ENCODE assay signal across 1 cellular context in the genomic region with DNA sequence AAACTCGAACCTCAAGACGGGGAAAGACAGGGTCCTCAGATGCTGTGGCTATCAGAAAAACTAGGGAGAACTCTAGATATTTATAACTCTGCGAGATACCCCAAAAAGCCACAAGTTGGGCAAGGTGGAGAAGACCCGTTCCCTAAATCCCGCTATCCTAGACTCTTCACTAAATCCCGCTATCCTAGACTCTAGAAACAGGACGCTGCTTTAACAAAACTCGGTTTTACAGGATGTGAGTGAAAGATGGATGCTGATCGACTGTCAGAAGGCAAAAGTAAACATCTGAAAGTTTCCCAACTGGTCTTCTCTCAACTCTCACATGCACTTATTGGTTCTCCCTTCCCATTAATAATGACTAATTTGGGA.
TF ChIP-seq lines count a peak whose summit lies in the region.

No MANE protein-coding gene starts in this region.

TF ChIP-seq in GM23338, 12 proteins besides CTCF, POLR2A, EP300 and RAD21:
- no peak for TF ChIP-seq POLR2AphosphoS5 (IDR thresholded peaks at IDR 0.05; ENCODE audit: low read depth)
- TF ChIP-seq, protein P1, sequence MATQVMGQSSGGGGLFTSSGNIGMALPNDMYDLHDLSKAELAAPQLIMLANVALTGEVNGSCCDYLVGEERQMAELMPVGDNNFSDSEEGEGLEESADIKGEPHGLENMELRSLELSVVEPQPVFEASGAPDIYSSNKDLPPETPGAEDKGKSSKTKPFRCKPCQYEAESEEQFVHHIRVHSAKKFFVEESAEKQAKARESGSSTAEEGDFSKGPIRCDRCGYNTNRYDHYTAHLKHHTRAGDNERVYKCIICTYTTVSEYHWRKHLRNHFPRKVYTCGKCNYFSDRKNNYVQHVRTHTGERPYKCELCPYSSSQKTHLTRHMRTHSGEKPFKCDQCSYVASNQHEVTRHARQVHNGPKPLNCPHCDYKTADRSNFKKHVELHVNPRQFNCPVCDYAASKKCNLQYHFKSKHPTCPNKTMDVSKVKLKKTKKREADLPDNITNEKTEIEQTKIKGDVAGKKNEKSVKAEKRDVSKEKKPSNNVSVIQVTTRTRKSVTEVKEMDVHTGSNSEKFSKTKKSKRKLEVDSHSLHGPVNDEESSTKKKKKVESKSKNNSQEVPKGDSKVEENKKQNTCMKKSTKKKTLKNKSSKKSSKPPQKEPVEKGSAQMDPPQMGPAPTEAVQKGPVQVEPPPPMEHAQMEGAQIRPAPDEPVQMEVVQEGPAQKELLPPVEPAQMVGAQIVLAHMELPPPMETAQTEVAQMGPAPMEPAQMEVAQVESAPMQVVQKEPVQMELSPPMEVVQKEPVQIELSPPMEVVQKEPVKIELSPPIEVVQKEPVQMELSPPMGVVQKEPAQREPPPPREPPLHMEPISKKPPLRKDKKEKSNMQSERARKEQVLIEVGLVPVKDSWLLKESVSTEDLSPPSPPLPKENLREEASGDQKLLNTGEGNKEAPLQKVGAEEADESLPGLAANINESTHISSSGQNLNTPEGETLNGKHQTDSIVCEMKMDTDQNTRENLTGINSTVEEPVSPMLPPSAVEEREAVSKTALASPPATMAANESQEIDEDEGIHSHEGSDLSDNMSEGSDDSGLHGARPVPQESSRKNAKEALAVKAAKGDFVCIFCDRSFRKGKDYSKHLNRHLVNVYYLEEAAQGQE (IDR thresholded peaks at IDR 0.05; ENCODE audit: unreplicated experiment) = no peak
- TF ChIP-seq, protein P2, sequence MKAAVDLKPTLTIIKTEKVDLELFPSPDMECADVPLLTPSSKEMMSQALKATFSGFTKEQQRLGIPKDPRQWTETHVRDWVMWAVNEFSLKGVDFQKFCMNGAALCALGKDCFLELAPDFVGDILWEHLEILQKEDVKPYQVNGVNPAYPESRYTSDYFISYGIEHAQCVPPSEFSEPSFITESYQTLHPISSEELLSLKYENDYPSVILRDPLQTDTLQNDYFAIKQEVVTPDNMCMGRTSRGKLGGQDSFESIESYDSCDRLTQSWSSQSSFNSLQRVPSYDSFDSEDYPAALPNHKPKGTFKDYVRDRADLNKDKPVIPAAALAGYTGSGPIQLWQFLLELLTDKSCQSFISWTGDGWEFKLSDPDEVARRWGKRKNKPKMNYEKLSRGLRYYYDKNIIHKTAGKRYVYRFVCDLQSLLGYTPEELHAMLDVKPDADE (IDR thresholded peaks at IDR 0.05) = no peak
- TF ChIP-seq, protein P3, sequence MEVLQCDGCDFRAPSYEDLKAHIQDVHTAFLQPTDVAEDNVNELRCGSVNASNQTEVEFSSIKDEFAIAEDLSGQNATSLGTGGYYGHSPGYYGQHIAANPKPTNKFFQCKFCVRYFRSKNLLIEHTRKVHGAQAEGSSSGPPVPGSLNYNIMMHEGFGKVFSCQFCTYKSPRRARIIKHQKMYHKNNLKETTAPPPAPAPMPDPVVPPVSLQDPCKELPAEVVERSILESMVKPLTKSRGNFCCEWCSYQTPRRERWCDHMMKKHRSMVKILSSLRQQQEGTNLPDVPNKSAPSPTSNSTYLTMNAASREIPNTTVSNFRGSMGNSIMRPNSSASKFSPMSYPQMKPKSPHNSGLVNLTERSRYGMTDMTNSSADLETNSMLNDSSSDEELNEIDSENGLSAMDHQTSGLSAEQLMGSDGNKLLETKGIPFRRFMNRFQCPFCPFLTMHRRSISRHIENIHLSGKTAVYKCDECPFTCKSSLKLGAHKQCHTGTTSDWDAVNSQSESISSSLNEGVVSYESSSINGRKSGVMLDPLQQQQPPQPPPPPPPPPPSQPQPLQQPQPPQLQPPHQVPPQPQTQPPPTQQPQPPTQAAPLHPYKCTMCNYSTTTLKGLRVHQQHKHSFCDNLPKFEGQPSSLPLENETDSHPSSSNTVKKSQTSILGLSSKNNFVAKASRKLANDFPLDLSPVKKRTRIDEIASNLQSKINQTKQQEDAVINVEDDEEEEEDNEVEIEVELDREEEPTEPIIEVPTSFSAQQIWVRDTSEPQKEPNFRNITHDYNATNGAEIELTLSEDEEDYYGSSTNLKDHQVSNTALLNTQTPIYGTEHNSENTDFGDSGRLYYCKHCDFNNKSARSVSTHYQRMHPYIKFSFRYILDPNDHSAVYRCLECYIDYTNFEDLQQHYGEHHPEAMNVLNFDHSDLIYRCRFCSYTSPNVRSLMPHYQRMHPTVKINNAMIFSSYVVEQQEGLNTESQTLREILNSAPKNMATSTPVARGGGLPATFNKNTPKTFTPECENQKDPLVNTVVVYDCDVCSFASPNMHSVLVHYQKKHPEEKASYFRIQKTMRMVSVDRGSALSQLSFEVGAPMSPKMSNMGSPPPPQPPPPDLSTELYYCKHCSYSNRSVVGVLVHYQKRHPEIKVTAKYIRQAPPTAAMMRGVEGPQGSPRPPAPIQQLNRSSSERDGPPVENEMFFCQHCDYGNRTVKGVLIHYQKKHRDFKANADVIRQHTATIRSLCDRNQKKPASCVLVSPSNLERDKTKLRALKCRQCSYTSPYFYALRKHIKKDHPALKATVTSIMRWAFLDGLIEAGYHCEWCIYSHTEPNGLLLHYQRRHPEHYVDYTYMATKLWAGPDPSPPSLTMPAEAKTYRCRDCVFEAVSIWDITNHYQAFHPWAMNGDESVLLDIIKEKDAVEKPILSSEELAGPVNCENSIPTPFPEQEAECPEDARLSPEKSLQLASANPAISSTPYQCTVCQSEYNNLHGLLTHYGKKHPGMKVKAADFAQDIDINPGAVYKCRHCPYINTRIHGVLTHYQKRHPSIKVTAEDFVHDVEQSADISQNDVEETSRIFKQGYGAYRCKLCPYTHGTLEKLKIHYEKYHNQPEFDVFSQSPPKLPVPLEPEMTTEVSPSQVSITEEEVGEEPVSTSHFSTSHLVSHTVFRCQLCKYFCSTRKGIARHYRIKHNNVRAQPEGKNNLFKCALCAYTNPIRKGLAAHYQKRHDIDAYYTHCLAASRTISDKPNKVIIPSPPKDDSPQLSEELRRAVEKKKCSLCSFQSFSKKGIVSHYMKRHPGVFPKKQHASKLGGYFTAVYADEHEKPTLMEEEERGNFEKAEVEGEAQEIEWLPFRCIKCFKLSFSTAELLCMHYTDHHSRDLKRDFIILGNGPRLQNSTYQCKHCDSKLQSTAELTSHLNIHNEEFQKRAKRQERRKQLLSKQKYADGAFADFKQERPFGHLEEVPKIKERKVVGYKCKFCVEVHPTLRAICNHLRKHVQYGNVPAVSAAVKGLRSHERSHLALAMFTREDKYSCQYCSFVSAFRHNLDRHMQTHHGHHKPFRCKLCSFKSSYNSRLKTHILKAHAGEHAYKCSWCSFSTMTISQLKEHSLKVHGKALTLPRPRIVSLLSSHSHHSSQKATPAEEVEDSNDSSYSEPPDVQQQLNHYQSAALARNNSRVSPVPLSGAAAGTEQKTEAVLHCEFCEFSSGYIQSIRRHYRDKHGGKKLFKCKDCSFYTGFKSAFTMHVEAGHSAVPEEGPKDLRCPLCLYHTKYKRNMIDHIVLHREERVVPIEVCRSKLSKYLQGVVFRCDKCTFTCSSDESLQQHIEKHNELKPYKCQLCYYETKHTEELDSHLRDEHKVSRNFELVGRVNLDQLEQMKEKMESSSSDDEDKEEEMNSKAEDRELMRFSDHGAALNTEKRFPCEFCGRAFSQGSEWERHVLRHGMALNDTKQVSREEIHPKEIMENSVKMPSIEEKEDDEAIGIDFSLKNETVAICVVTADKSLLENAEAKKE (CRISPR knock-in tag; IDR thresholded peaks at IDR 0.05) = no peak
- no peak for TF ChIP-seq ZNF331 (CRISPR knock-in tag; IDR thresholded peaks at IDR 0.05; ENCODE audit: low read depth)
- no peak for TF ChIP-seq NANOG (IDR thresholded peaks at IDR 0.05; ENCODE audit: borderline replicate concordance)
- no peak for TF ChIP-seq STAT1 (IDR thresholded peaks at IDR 0.05; ENCODE audit: unreplicated experiment)
- TF ChIP-seq CREB1 (CRISPR knock-in tag; IDR thresholded peaks at IDR 0.05; ENCODE audit: low read depth) = no peak
- TF ChIP-seq EZH2phosphoT487 (IDR thresholded peaks at IDR 0.05; ENCODE audit: unreplicated experiment) = no peak
- TF ChIP-seq ZNF114 (CRISPR knock-in tag; IDR thresholded peaks at IDR 0.05) = no peak
- TF ChIP-seq EZH2 (IDR thresholded peaks at IDR 0.05; ENCODE audit: low read depth, unreplicated experiment) = no peak
